26 cellular contexts compared by ENCODE assay signal in the genomic region with DNA sequence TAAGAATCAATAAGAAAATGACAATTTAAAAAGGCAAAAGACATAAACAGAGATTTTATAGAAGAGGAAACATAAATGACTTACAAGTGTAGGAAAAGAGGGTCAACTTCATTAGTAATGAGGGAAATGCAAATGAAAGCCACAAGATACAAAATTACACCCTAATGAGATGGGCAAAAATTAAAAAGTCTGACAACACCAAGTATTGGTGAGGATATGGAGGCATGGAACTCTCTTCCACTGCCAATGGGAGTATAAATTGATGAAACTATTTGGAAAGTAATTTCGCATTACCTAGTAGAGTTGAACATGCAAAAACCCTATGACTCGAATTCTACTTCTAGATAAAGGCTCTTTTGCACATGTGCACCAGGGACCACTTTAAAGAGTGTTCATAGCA. TPM values are rescaled to one million over a fixed set of nuclear protein-coding genes. Genes with fewer than 3 reads are reported as not detected.
"Had no signal": no experiment of that assay in that cellular context is flagged by ENCODE, and none has a peak within 500 bp of the region (broad histone marks: within the 10 kb centered on the region; RNA-seq: fewer than 3 reads in every experiment).

No MANE protein-coding gene starts in this region.

- H3K27me3 ChIP-seq: colonic mucosa, esophagus muscularis mucosa had no signal

- DNase-seq: colonic mucosa; dermis blood vessel endothelial cell; dorsolateral prefrontal cortex; effector CD4-positive, alpha-beta T cell; effector CD8-positive, alpha-beta T cell; effector memory CD4-positive, alpha-beta T cell; effector memory CD8-positive, alpha-beta T cell; endodermal cell; erythroblast; esophagus squamous epithelium; foreskin fibroblast; foreskin keratinocyte; foreskin melanocyte; gastrocnemius medialis; glutamatergic neuron; head of caudate nucleus; heart left ventricle; heart right ventricle had no signal

- H3K36me3 ChIP-seq: colonic mucosa, esophagus muscularis mucosa, esophagus squamous epithelium, gastrocnemius medialis, gastroesophageal sphincter, heart left ventricle, heart right ventricle had no signal

- H3K4me1 ChIP-seq: colonic mucosa, esophagus muscularis mucosa, esophagus squamous epithelium, foreskin keratinocyte, gastrocnemius medialis, gastroesophageal sphincter, heart left ventricle had no signal

- H3K4me3 ChIP-seq: colonic mucosa, coronary artery, dorsolateral prefrontal cortex, esophagus muscularis mucosa, esophagus squamous epithelium, gastrocnemius medialis, gastroesophageal sphincter, heart left ventricle, heart right ventricle had no signal

- FAIRE-seq: colon, endometrium, endothelial cell of umbilical vein, frontal cortex had no signal

- H3K9me3 ChIP-seq: colonic mucosa, esophagus squamous epithelium, gastrocnemius medialis had no signal

- H3K27ac ChIP-seq: colonic mucosa, coronary artery, dorsolateral prefrontal cortex, epithelial cell of prostate, esophagus muscularis mucosa, esophagus squamous epithelium, foreskin keratinocyte, gastrocnemius medialis, gastroesophageal sphincter, heart left ventricle, heart right ventricle had no signal

RNA-seq across cellular contexts. Expression of a gene that starts 28.2 kb away (rescaled TPM):
- total RNA-seq: foreskin keratinocyte had no signal
